Comparison of ENCODE assay signal across 22 cellular contexts in the genomic region with DNA sequence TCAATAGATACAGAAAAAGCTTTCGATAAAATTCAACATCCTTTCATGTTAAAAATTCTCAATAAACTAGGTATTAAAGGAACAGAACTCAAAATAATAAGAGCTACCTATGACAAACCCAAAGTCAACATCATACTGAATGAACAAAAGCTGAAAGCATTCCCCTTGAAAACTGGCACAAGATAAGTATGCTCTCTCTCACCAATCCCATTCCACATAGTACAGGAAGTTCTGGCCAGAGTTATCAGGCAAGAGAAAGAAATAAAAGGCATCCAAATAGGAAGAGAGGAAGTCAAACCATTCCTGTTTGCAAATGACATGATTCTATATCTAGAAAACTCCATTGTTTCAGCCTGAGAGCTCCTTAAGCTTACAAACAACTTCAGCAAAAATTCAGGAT.
DNase-seq lines count a peak whose midpoint lies in the region; FAIRE-seq and TF ChIP-seq lines count a peak whose summit lies in the region.
"Had no signal": no experiment of that assay in that cellular context is flagged by ENCODE, and none has a peak within 500 bp of the region (broad histone marks: within the 10 kb centered on the region; RNA-seq: fewer than 3 reads in every experiment).

No MANE protein-coding gene starts in this region.

- H3K79me2 ChIP-seq in endothelial cell of umbilical vein (ENCODE audit: control insufficient read depth, insufficient read depth, low read length) = no peaks in the 10 kb centered on the region

- H3K27ac ChIP-seq in endothelial cell of umbilical vein (ENCODE audit: insufficient read depth, low read depth, low read length) = no peak overlapping the region
- no peak overlapping the region for H3K27ac ChIP-seq in esophagus squamous epithelium
- H3K27ac ChIP-seq: 22Rv1, BLaER1, C4-2B had no signal

- no peaks in the 10 kb centered on the region for H3K4me1 ChIP-seq in endothelial cell of umbilical vein (ENCODE audit: control insufficient read depth, extremely low read depth, insufficient read depth, low read length)
- H3K4me1 ChIP-seq in esophagus squamous epithelium = no peaks in the 10 kb centered on the region
- H3K4me1 ChIP-seq: BLaER1, Caco-2, HAP-1 had no signal

- H3K27me3 ChIP-seq in endothelial cell of umbilical vein (ENCODE audit: control insufficient read depth in 2 of 2, insufficient read depth in 2 of 2, low read length in 2 of 2) (no peaks in the 10 kb centered on the region), esophagus squamous epithelium (no peaks in the 10 kb centered on the region)
- H3K27me3 ChIP-seq: BLaER1 had no signal

- POLR2A ChIA-PET in endothelial cell of umbilical vein (lab: Charles Lee) = no interaction called here

- in situ Hi-C loops in astrocyte of the spinal cord (cut with HindIII; ENCODE audit: low sequenced_read_pairs) = no loop called here

- dilution Hi-C loops in endothelial cell of umbilical vein (cut with MboI; ENCODE audit: extremely low pct_ligation_motif_present, low sequenced_read_pairs) = no loop called here

- H3K4me2 ChIP-seq in endothelial cell of umbilical vein (ENCODE audit: insufficient read depth, low read length) = no peak overlapping the region
- H3K4me2 ChIP-seq: BLaER1 had no signal

- TF ChIP-seq POLR2A in endothelial cell of umbilical vein (IDR thresholded peaks at IDR 0.05; ENCODE audit: low read depth, low read length) = no peak
- TF ChIP-seq POLR2A in esophagus squamous epithelium (IDR thresholded peaks at IDR 0.05) = no peak

- DNase-seq in DMS53 (lab: John Stamatoyannopoulos, UW) = peak; percentile 14
- DNase-seq in DMS53 treated with DMSO at 0.1 percent for 48 hours (lab: John Stamatoyannopoulos, UW; ENCODE audit: unreplicated experiment) = no peak
- DNase-seq in astrocyte of the spinal cord (ENCODE audit: low read depth, low spot score) = peak; percentile 3
- peak; percentile 2 for DNase-seq in endothelial cell of umbilical vein (ENCODE audit: low read depth, low spot score)
- no peak for DNase-seq in esophagus squamous epithelium (lab: John Stamatoyannopoulos, UW)
- no peak for DNase-seq in UCSD-AML1 (lab: John Stamatoyannopoulos, UW; ENCODE audit: unreplicated experiment)
- DNase-seq: Caco-2; CD4-positive, CD25-positive, alpha-beta regulatory T cell; CD8-positive, alpha-beta T cell; DMS153; DMS79 treated with DMSO at 0.1 percent for 48 hours; GF-D8; GOT3; HFFc6 had no signal

- H3K9me3 ChIP-seq in endothelial cell of umbilical vein (replicated peaks; ENCODE audit: control insufficient read depth, insufficient read depth, low read length) (peaks cover 5% of the 10 kb centered on the region), esophagus squamous epithelium (peaks cover 0 to 10% (median 4%) of the 10 kb centered on the region in 3 donors)
- H3K9me3 ChIP-seq: BLaER1, HAP-1 had no signal

- no peaks in the 10 kb centered on the region for H3K36me3 ChIP-seq in endothelial cell of umbilical vein (ENCODE audit: control insufficient read depth in 2 of 2, extremely low read depth in 1 of 2, insufficient read depth in 2 of 2, low read length in 2 of 2)
- H3K36me3 ChIP-seq in esophagus squamous epithelium = no peaks in the 10 kb centered on the region
- H3K36me3 ChIP-seq: BLaER1, HAP-1 had no signal

- TF ChIP-seq CTCF in astrocyte of the spinal cord (IDR thresholded peaks at IDR 0.05; ENCODE audit: low read depth, low read length) (no peak), endothelial cell of umbilical vein (IDR thresholded peaks at IDR 0.05; ENCODE audit: extremely low read depth in 1 of 2, insufficient read depth in 1 of 2, low read depth in 1 of 2, low read length in 2 of 2) (no peak), esophagus squamous epithelium (IDR thresholded peaks at IDR 0.05) (no peak)

- H4K20me1 ChIP-seq in endothelial cell of umbilical vein (replicated peaks; ENCODE audit: control insufficient read depth, extremely low read depth, insufficient read depth, low read length) = no peaks in the 10 kb centered on the region
- H4K20me1 ChIP-seq: BLaER1 had no signal

- WGBS in esophagus squamous epithelium, 2 donors = 43 to 50% methylated on average over 1 of the region's 1 CpG

- H3K9ac ChIP-seq in endothelial cell of umbilical vein (replicated peaks; ENCODE audit: extremely low read depth, insufficient read depth, low read length) = no peak overlapping the region
- H3K9ac ChIP-seq: BLaER1 had no signal

- intact Hi-C loops in endothelial cell of umbilical vein (cut with micrococcal nuclease) (loop anchor here (5.0 kb wide), 1 partner anchor 39 kb away; no protein-coding TSS in a partner anchor), esophagus squamous epithelium (cut with DNase I) (no loop called here)

- H3K4me3 ChIP-seq in astrocyte of the spinal cord (ENCODE audit: low read depth, low read length) (no peak overlapping the region), endothelial cell of umbilical vein (replicated peaks in 1 of 3; ENCODE audit: insufficient read depth in 1 of 3, low read depth in 1 of 3, low read length in 3 of 3) (no peak overlapping the region), esophagus squamous epithelium (no peak overlapping the region)
- H3K4me3 ChIP-seq: BLaER1, HAP-1 had no signal

- no peak overlapping the region for H2AFZ ChIP-seq in endothelial cell of umbilical vein (ENCODE audit: low read depth, low read length)

- no TSS peak for BruUV-seq in endothelial cell of umbilical vein (replicated peaks; lab: Mats Ljungman, UMichigan)

- CTCF ChIA-PET in endothelial cell of umbilical vein (lab: Charles Lee) = no interaction called here

- H3K9me1 ChIP-seq in endothelial cell of umbilical vein (replicated peaks; ENCODE audit: control insufficient read depth, extremely low read depth, insufficient read depth, low read length) = no peaks in the 10 kb centered on the region

- no peak for FAIRE-seq in endothelial cell of umbilical vein (lab: Jason Lieb, UNC)
- FAIRE-seq: A204.1, GM12891, GM18507, H54 had no signal

TF ChIP-seq in endothelial cell of umbilical vein, 7 proteins besides CTCF, POLR2A, EP300 and RAD21:
- TF ChIP-seq JUN (IDR thresholded peaks at IDR 0.05; ENCODE audit: borderline replicate concordance, insufficient read depth, insufficient read length, low read depth) = no peak
- TF ChIP-seq POLR2AphosphoS5 (IDR thresholded peaks at IDR 0.05; ENCODE audit: insufficient read depth, low read depth, low read length) = no peak
- TF ChIP-seq MYC (IDR thresholded peaks at IDR 0.05; ENCODE audit: low read depth, low read length) = no peak
- TF ChIP-seq FOS (IDR thresholded peaks at IDR 0.05; ENCODE audit: borderline replicate concordance, insufficient read depth, low read length) = no peak
- TF ChIP-seq GATA2 (IDR thresholded peaks at IDR 0.05; ENCODE audit: insufficient read depth, insufficient read length, low read depth, low read length) = no peak
- TF ChIP-seq, protein P1, sequence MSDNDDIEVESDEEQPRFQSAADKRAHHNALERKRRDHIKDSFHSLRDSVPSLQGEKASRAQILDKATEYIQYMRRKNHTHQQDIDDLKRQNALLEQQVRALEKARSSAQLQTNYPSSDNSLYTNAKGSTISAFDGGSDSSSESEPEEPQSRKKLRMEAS (IDR thresholded peaks at IDR 0.05; ENCODE audit: insufficient read depth, insufficient read length) = no peak
- TF ChIP-seq EZH2 (IDR thresholded peaks at IDR 0.05; ENCODE audit: borderline replicate concordance, low read depth, low read length, severe bottlenecking) = no peak

Comparison
In these comparisons a context has a peak if more than half of its experiments do, and no peak if none do; other contexts are left out.
1. DNase-seq: peak in DMS53 (single experiment), astrocyte of the spinal cord (single experiment) and endothelial cell of umbilical vein (single experiment); none in DMS53 treated with DMSO at 0.1 percent for 48 hours (single experiment), esophagus squamous epithelium (single experiment) and UCSD-AML1 (single experiment).